Comparison of ENCODE assay signal across 22 cellular contexts in genomic region chr16:50534556-50534955, GRCh38.
"Had no signal": no experiment of that assay in that cellular context is flagged by ENCODE, and none has a peak within 500 bp of the region (broad histone marks: within the 10 kb centered on the region; RNA-seq: fewer than 3 reads in every experiment).

No MANE protein-coding gene starts in this region.

- ATAC-seq: activated CD8-positive, alpha-beta T cell treated with anti-CD3 and anti-CD28 coated beads, Interleukin-2, amount 10 ng/mL, durations not matched to agents 7 days and 5 days; T-helper 17 cell; WTC11 had no signal

- H3K4me3 ChIP-seq: adrenal gland, Peyer's patch had no signal

- H3K27ac Mint-ChIP-seq: activated CD8-positive, alpha-beta T cell treated with anti-CD3 and anti-CD28 coated beads, Interleukin-2, amount 10 ng/mL, durations not matched to agents 7 days and 5 days; activated naive CD8-positive, alpha-beta T cell treated with anti-CD3 and anti-CD28 coated beads, Interleukin-2, amount 10 ng/mL, durations not matched to agents 7 days and 5 days; T-helper 17 cell; WTC11 had no signal

- H3K27ac ChIP-seq: adrenal gland, Peyer's patch had no signal

- H3K4me1 Mint-ChIP-seq: activated naive CD8-positive, alpha-beta T cell treated with anti-CD3 and anti-CD28 coated beads, Interleukin-2, amount 10 ng/mL, durations not matched to agents 7 days and 5 days had no signal

- H3K36me3 Mint-ChIP-seq: activated naive CD8-positive, alpha-beta T cell treated with anti-CD3 and anti-CD28 coated beads, Interleukin-2, amount 10 ng/mL, durations not matched to agents 7 days and 5 days had no signal

- DNase-seq: activated CD4-positive, alpha-beta T cell treated with anti-CD3 and anti-CD28 coated beads for 48 hours; activated CD4-positive, alpha-beta T cell treated with anti-CD3 and anti-CD28 coated beads, Interleukin-2, amount 50 U/mL, for 4 hours; activated CD4-positive, CD25-positive, alpha-beta regulatory T cell treated with anti-CD3 and anti-CD28 coated beads, Interleukin-2, amount 50 U/mL, for 72 hours; activated CD8-positive, alpha-beta T cell treated with anti-CD3 and anti-CD28 coated beads, Interleukin-2, amount 10 ng/mL, durations not matched to agents 7 days and 5 days; activated naive CD4-positive, alpha-beta T cell treated with anti-CD3 and anti-CD28 coated beads, Interleukin-2, amount 50 U/mL, for 16 hours; activated naive CD8-positive, alpha-beta T cell treated with anti-CD3 and anti-CD28 coated beads, Interleukin-2, amount 10 ng/mL, durations not matched to agents 7 days and 5 days; anterior cingulate cortex; Kasumi-1; KBM-7; NCI-H1105 treated with DMSO at 0.1 percent for 48 hours; NCI-H1436 treated with DMSO at 0.1 percent for 48 hours; NCI-H187; NCI-H2081; NCI-H510A treated with DMSO at 0.1 percent for 48 hours; NCI-H69; NK-92 treated with Interleukin-12 subunit alpha and Interleukin-12 subunit beta, amount 100 ng/mL, for 24 hours; Peyer's patch; SHP77 treated with DMSO at 0.1 percent for 48 hours; T-helper 17 cell; T-helper 9 cell had no signal

- H3K4me3 Mint-ChIP-seq: activated CD8-positive, alpha-beta T cell treated with anti-CD3 and anti-CD28 coated beads, Interleukin-2, amount 10 ng/mL, durations not matched to agents 7 days and 5 days; activated naive CD8-positive, alpha-beta T cell treated with anti-CD3 and anti-CD28 coated beads, Interleukin-2, amount 10 ng/mL, durations not matched to agents 7 days and 5 days; T-helper 17 cell; WTC11 had no signal
